In genomic region chr7:140398821-140399220, GRCh38 we compare ENCODE assay signal across 8 cellular contexts. TPM values are rescaled to one million over a fixed set of nuclear protein-coding genes. Genes with fewer than 3 reads are reported as not detected.
DNase-seq lines count a peak whose midpoint lies in the region; ATAC-seq and TF ChIP-seq lines count a peak whose summit lies in the region.

No MANE protein-coding gene starts in this region.

- H3K27ac Mint-ChIP-seq in CD14-positive monocyte (no peak overlapping the region), nephron progenitor cell (no peak overlapping the region)
- peak overlapping the region; percentile 68 for H3K27ac Mint-ChIP-seq in central memory CD8-positive, alpha-beta T cell (ENCODE audit: low read depth)

- H3K27ac ChIP-seq in HUES64 (ENCODE audit: low read depth, low read length): no peak overlapping the region

- no peak for ATAC-seq in central memory CD8-positive, alpha-beta T cell (replicated peaks; ENCODE audit: extremely low read depth, poor library complexity, severe bottlenecking)
- ATAC-seq in HG03342 (IDR thresholded peaks at IDR 0.05; ENCODE audit: unreplicated experiment): no peak

- peaks cover 1 to 5% of the 10 kb centered on the region in 2 donors for H3K36me3 Mint-ChIP-seq in CD14-positive monocyte
- H3K36me3 Mint-ChIP-seq in central memory CD8-positive, alpha-beta T cell (ENCODE audit: insufficient read depth): peaks cover 2% of the 10 kb centered on the region
- H3K36me3 Mint-ChIP-seq in nephron progenitor cell (ENCODE audit: low read depth): peaks cover 11% of the 10 kb centered on the region

- H3K9me3 Mint-ChIP-seq in CD14-positive monocyte (peaks cover 0 to 8% (median 0%) of the 10 kb centered on the region in 7 donors), nephron progenitor cell (no peaks in the 10 kb centered on the region)
- no peaks in the 10 kb centered on the region for H3K9me3 Mint-ChIP-seq in central memory CD8-positive, alpha-beta T cell

- TF ChIP-seq CTCF in CD14-positive monocyte (IDR thresholded peaks at IDR 0.05): no peak
- TF ChIP-seq CTCF in nephron progenitor cell (IDR thresholded peaks at IDR 0.05): no peak
- no peak for TF ChIP-seq CTCF in GM10266 (IDR thresholded peaks at IDR 0.05; ENCODE audit: control insufficient read depth, insufficient read depth, low read depth, missing control alignments)

- H3K9ac ChIP-seq in HUES64 (ENCODE audit: low read depth, low read length): no peak overlapping the region

- peak overlapping the region; percentile 78; the same call in 1 of the 2 replicates for H3K4me3 ChIP-seq in HUES64 (ENCODE audit: low read length)

- DNase-seq in CD14-positive monocyte (ENCODE audit: low spot score) (no peak), nephron progenitor cell (no peak), NCI-H187 (lab: John Stamatoyannopoulos, UW) (no peak), mucosa of gallbladder (ENCODE audit: low spot score) (no peak), GM10266 (ENCODE audit: extremely low spot score) (no peak)
- DNase-seq in central memory CD8-positive, alpha-beta T cell (ENCODE audit: low spot score in 2 of 2): no peak

- H3K27me3 ChIP-seq in HUES64 (ENCODE audit: insufficient read depth, low read length): no peaks in the 10 kb centered on the region

- H3K4me1 Mint-ChIP-seq in CD14-positive monocyte (peaks cover 40% of the 10 kb centered on the region), nephron progenitor cell (peaks cover 20% of the 10 kb centered on the region)
- peaks cover 26% of the 10 kb centered on the region for H3K4me1 Mint-ChIP-seq in central memory CD8-positive, alpha-beta T cell

- H3K27me3 Mint-ChIP-seq in CD14-positive monocyte (ENCODE audit: low read depth in 3 of 3) (peaks cover 15 to 43% (median 43%) of the 10 kb centered on the region in 3 donors), nephron progenitor cell (ENCODE audit: low read depth, poor library complexity) (peaks cover 33% of the 10 kb centered on the region)
- H3K27me3 Mint-ChIP-seq in central memory CD8-positive, alpha-beta T cell: no peaks in the 10 kb centered on the region

- H3K4me3 Mint-ChIP-seq in CD14-positive monocyte: peak overlapping the region; percentile 95 to 98
- peak overlapping the region; percentile 93 for H3K4me3 Mint-ChIP-seq in central memory CD8-positive, alpha-beta T cell
- peak overlapping the region; percentile 96 for H3K4me3 Mint-ChIP-seq in nephron progenitor cell

- peaks cover 7% of the 10 kb centered on the region; the same call in 1 of the 2 replicates for H3K4me1 ChIP-seq in HUES64 (ENCODE audit: insufficient read depth, low read length)

- WGBS in HUES64: 93% methylated on average over 10 of the region's 10 CpGs

- intact Hi-C loops in CD14-positive monocyte (cut with micrococcal nuclease): no loop called here

- H3K9me3 ChIP-seq in HUES64 (ENCODE audit: insufficient read depth, low read depth, low read length): no peaks in the 10 kb centered on the region

- no peaks in the 10 kb centered on the region for H3K36me3 ChIP-seq in HUES64 (ENCODE audit: insufficient read depth, low read length)

RNA-seq across cellular contexts. Expression of gene SLC37A3, which starts 0.5 kb away (rescaled TPM):
- 1 to 10 TPM; 3.1 to 5.2 TPM for polyA plus RNA-seq in CD14-positive monocyte
- 31.6 TPM for polyA plus RNA-seq in HUES64 (2013, experiment 1 of 2)
- polyA plus RNA-seq in HUES64 (2013, experiment 2 of 2): 40.2 TPM
- 40.9 TPM for total RNA-seq in mucosa of gallbladder

RNA-seq across cellular contexts. Expression of gene RAB19, which starts 5.0 kb away (rescaled TPM):
- polyA plus RNA-seq in CD14-positive monocyte: not detected
- polyA plus RNA-seq in HUES64 (2013, experiment 1 of 2): 2.1 TPM
- 3.0 TPM for polyA plus RNA-seq in HUES64 (2013, experiment 2 of 2)
- 8.8 TPM for total RNA-seq in mucosa of gallbladder
